In genomic region chr5:121668635-121669034, GRCh38 we compare ENCODE assay signal across 20 cellular contexts.
DNase-seq lines count a peak whose midpoint lies in the region; ATAC-seq, FAIRE-seq and TF ChIP-seq lines count a peak whose summit lies in the region.
"Had no signal": no experiment of that assay in that cellular context is flagged by ENCODE, and none has a peak within 500 bp of the region (broad histone marks: within the 10 kb centered on the region; RNA-seq: fewer than 3 reads in every experiment).

No MANE protein-coding gene starts in this region.

- DNase-seq in H54 (ENCODE audit: insufficient read length, low spot score) (peak; percentile 5), NCI-H226 (peak; percentile 59), brain microvascular endothelial cell (peak; percentile 5), stromal cell of bone marrow (ENCODE audit: low read depth) (peak; percentile 6), NCI-H146 treated with DMSO at 0.1 percent for 48 hours (lab: John Stamatoyannopoulos, UW; ENCODE audit: unreplicated experiment) (no peak), midbrain (lab: John Stamatoyannopoulos, UW) (no peak)
- DNase-seq: activated CD4-positive, CD25-positive, alpha-beta regulatory T cell treated with anti-CD3 and anti-CD28 coated beads, Interleukin-2, amount 50 U/mL, for 72 hours; activated CD8-positive, alpha-beta T cell treated with anti-CD3 and anti-CD28 coated beads, Interleukin-2, amount 10 ng/mL, durations not matched to agents 7 days and 5 days; activated naive CD4-positive, alpha-beta T cell; activated T-cell treated with anti-CD3 and anti-CD28 coated beads, Interleukin-2, amount 50 U/mL, for 24 hours; effector CD8-positive, alpha-beta T cell; IMR-90; left ventricle myocardium inferior; NCI-H2029; psoas muscle; stimulated activated CD4-positive, alpha-beta T cell treated with anti-CD3 and anti-CD28 coated beads, Interleukin-2, amount 100 ng/mL, for 48 hours; stimulated activated naive CD4-positive, alpha-beta T cell treated with Interleukin-2 at 50 U/mL for 16 hours; transverse colon had no signal

- H3K27ac ChIP-seq in brain microvascular endothelial cell: no peak overlapping the region
- H3K27ac ChIP-seq: left ventricle myocardium inferior, psoas muscle, transverse colon had no signal

- H3K36me3 ChIP-seq in brain microvascular endothelial cell (replicated peaks): no peaks in the 10 kb centered on the region
- H3K36me3 ChIP-seq: left ventricle myocardium inferior, transverse colon had no signal

- no peak for TF ChIP-seq CTCF in brain microvascular endothelial cell (IDR thresholded peaks at IDR 0.05; ENCODE audit: low read depth, low read length, missing control alignments)

- no peak for TF ChIP-seq POLR2A in H54 (IDR thresholded peaks at IDR 0.05; ENCODE audit: low read depth, low read length)

- in situ Hi-C loops in brain microvascular endothelial cell (cut with HindIII; ENCODE audit: low pct_ligation_motif_present, low sequenced_read_pairs): no loop called here

- ATAC-seq in HG03095 (IDR thresholded peaks at IDR 0.05; ENCODE audit: unreplicated experiment): no peak
- ATAC-seq: activated CD8-positive, alpha-beta T cell treated with anti-CD3 and anti-CD28 coated beads, Interleukin-2, amount 10 ng/mL, durations not matched to agents 7 days and 5 days; psoas muscle had no signal

- no peak overlapping the region for H3K4me3 ChIP-seq in brain microvascular endothelial cell (ENCODE audit: low read depth, low read length)
- H3K4me3 ChIP-seq: left ventricle myocardium inferior, psoas muscle, smooth muscle cell, transverse colon had no signal

- H3K27me3 ChIP-seq in brain microvascular endothelial cell (replicated peaks): no peaks in the 10 kb centered on the region
- H3K27me3 ChIP-seq: transverse colon had no signal

- FAIRE-seq in H54 (lab: Jason Lieb, UNC): no peak

Comparison
In these comparisons a context has a peak if more than half of its experiments do, and no peak if none do; other contexts are left out.
1. DNase-seq: peak in H54 (single experiment), NCI-H226 (single experiment), brain microvascular endothelial cell (single experiment) and stromal cell of bone marrow (single experiment); none in NCI-H146 treated with DMSO at 0.1 percent for 48 hours (single experiment) and midbrain (single experiment).